ENCODE assay signal across 21 cellular contexts in the genomic region with DNA sequence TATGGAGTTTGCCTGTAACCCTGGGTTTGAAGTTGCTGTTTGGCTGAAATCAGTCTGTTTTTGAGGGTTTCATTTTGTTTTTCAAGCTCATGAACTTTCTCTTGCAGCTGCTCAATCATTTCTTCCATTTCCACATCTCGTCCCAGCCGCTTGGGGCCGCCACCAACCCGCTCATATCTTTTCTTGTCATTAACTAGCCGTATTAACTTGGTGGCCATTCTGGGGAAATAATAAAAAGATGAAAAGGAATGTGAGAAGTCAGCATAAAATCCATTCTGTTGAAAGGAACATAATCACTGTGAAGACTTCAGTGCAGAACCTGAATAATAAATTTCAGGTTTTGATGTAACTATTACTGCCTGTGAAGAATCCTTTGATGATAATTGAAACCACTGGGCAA. TPM values are rescaled to one million over a fixed set of nuclear protein-coding genes. Genes with fewer than 3 reads are reported as not detected.
DNase-seq lines count a peak whose midpoint lies in the region; ATAC-seq, FAIRE-seq and TF ChIP-seq lines count a peak whose summit lies in the region.
"Had no signal": no experiment of that assay in that cellular context is flagged by ENCODE, and none has a peak within 500 bp of the region (broad histone marks: within the 10 kb centered on the region; RNA-seq: fewer than 3 reads in every experiment).

No MANE protein-coding gene starts in this region.

- H3K4me1 Mint-ChIP-seq in activated naive CD4-positive, alpha-beta T cell treated with anti-CD3 and anti-CD28 coated beads for 36 hours (ENCODE audit: low read depth) = no peaks in the 10 kb centered on the region

- H3K23ac ChIP-seq in H1 (ENCODE audit: insufficient read length) = no peak overlapping the region

- no peak overlapping the region for H2BK120ac ChIP-seq in H1 (replicated peaks; ENCODE audit: low read depth, low read length)

- TF ChIP-seq RAD21 in H1 (IDR thresholded peaks at IDR 0.05 in 1 of 2, conservative IDR thresholded peaks at IDR 0.05 in 1 of 2; ENCODE audit: low read depth in 2 of 2, low read length in 2 of 2) (peak; percentile 60 to 70), neural cell (conservative IDR thresholded peaks at IDR 0.05) (no peak)

- WGBS in H1 (ENCODE audit: extremely low coverage in 1 of 2, insufficient coverage in 1 of 2, insufficient read length in 1 of 2, insufficient replicate concordance in 2 of 2, low coverage in 1 of 2, low lambda C conversion rate in 2 of 2, missing lambda C conversion rate in 1 of 2), 2 experiments = 65% methylated on average over 5 of the region's 5 CpGs; no CpG with 5 or more reads in 1 of the 2 experiments

- no peaks in the 10 kb centered on the region for H3F3A ChIP-seq in neural cell (ENCODE audit: insufficient read depth, low read length, poor library complexity, severe bottlenecking)

- H3K56ac ChIP-seq in H1 (replicated peaks; ENCODE audit: insufficient read length, low read depth, low read length) = no peak overlapping the region

- intact Hi-C loops in Panc1 (cut with micrococcal nuclease; ENCODE audit: unreplicated experiment) = loop anchor here (5.0 kb wide), 1 partner anchor 80 kb away; no protein-coding TSS in a partner anchor
- intact Hi-C loops in activated naive CD4-positive, alpha-beta T cell treated with anti-CD3 and anti-CD28 coated beads for 36 hours (cut with micrococcal nuclease) = no loop called here

- peak; percentile 75 for TF ChIP-seq CTCF in Panc1 (IDR thresholded peaks at IDR 0.05)
- peak; percentile 30 to 52 (median 39); a peak in 3 of 4 replicates for TF ChIP-seq CTCF in H1 (IDR thresholded peaks at IDR 0.05; ENCODE audit: control extremely low read depth in 1 of 3, insufficient read depth in 1 of 3, low read depth in 1 of 3, low read length in 3 of 3)
- TF ChIP-seq CTCF in neural cell (IDR thresholded peaks at IDR 0.05; ENCODE audit: poor library complexity, severe bottlenecking) = peak; percentile 23

- H3K23me2 ChIP-seq in H1 (ENCODE audit: low read depth, low read length) = no peaks in the 10 kb centered on the region

- H3K36me3 Mint-ChIP-seq in activated naive CD4-positive, alpha-beta T cell treated with anti-CD3 and anti-CD28 coated beads for 36 hours (ENCODE audit: low read depth) = peaks cover 15% of the 10 kb centered on the region

- H3K27ac ChIP-seq in Panc1 (ENCODE audit: low read length) (peak overlapping the region; percentile 23; the same call in 1 of the 2 replicates), H1 (ENCODE audit: low read depth, low read length) (no peak overlapping the region), neural cell (ENCODE audit: low read length) (no peak overlapping the region)
- H3K27ac ChIP-seq: pancreas had no signal

- H2AFZ ChIP-seq in H1 (ENCODE audit: low read length) = no peak overlapping the region
- no peak overlapping the region for H2AFZ ChIP-seq in neural cell (ENCODE audit: low read depth, low read length)

- H2AK5ac ChIP-seq in H1 (ENCODE audit: low read depth, low read length) = no peak overlapping the region

- no peak overlapping the region for H2BK15ac ChIP-seq in H1 (ENCODE audit: low read length)

- H3K9me3 ChIP-seq in Panc1 (ENCODE audit: control insufficient read depth, insufficient read depth, low read depth, low read length) = no peaks in the 10 kb centered on the region
- H3K9me3 ChIP-seq in H1 (ENCODE audit: insufficient read depth in 2 of 2, low read depth in 1 of 2, low read length in 1 of 2) = peaks cover 0 to 5% of the 10 kb centered on the region in 2 experiments; a peak in 1 of 4 replicates
- H3K9me3 ChIP-seq in neural cell (ENCODE audit: low read length) = no peaks in the 10 kb centered on the region
- H3K9me3 ChIP-seq: pancreas had no signal

- H3K9ac ChIP-seq in H1 (replicated peaks in 1 of 4; ENCODE audit: extremely low read depth in 1 of 4, low read depth in 3 of 4, low read length in 3 of 4) (no peak overlapping the region), neural cell (ENCODE audit: low read length) (no peak overlapping the region)

- no peak overlapping the region for H2BK5ac ChIP-seq in H1 (ENCODE audit: low read depth, low read length)

- H3K27me3 Mint-ChIP-seq in activated naive CD4-positive, alpha-beta T cell treated with anti-CD3 and anti-CD28 coated beads for 36 hours (ENCODE audit: low read depth) = no peaks in the 10 kb centered on the region
- H3K27me3 Mint-ChIP-seq: stimulated activated naive CD8-positive, alpha-beta T cell treated with anti-CD3 and anti-CD28 coated beads, Interleukin-15, Interleukin-2, amounts not matched to agents 100 ng/mL and 50 ng/mL, for 24 hours had no signal

- H4K20me1 ChIP-seq in H1 (replicated peaks in 1 of 2; ENCODE audit: control insufficient read depth in 1 of 2, insufficient read depth in 2 of 2, low read length in 2 of 2) = no peaks in the 10 kb centered on the region
- H4K20me1 ChIP-seq in neural cell (ENCODE audit: insufficient read depth) = no peaks in the 10 kb centered on the region

- ATAC-seq in Panc1 (no peak), HG02623 (IDR thresholded peaks at IDR 0.05; ENCODE audit: unreplicated experiment) (no peak), GM18867 (IDR thresholded peaks at IDR 0.05; ENCODE audit: unreplicated experiment) (no peak)
- ATAC-seq: GM12878, pancreas had no signal

- DNase-seq in EH (ENCODE audit: low read depth) = peak; percentile 57
- DNase-seq in Panc1 (ENCODE audit: low read depth, low spot score) = no peak
- DNase-seq in H1 (ENCODE audit: low read depth in 1 of 2, low spot score in 2 of 2) = peak in 1 of 2 experiments; percentile 54
- DNase-seq in activated naive CD4-positive, alpha-beta T cell treated with anti-CD3 and anti-CD28 coated beads for 36 hours = no peak
- no peak for DNase-seq in T-helper 9 cell
- DNase-seq: activated CD4-positive, alpha-beta T cell treated with anti-CD3 and anti-CD28 coated beads for 1 hour; activated CD8-positive, alpha-beta memory T cell treated with anti-CD3 and anti-CD28 coated beads, Interleukin-2, amount 50 U/mL, for 4 hours; activated naive CD4-positive, alpha-beta T cell treated with anti-CD3 and anti-CD28 coated beads, Interleukin-2, amount 50 U/mL, for 16 hours; C1 segment of cervical spinal cord; NCI-H146; NCI-H526 treated with DMSO at 0.1 percent for 48 hours; pancreas; T-helper 1 cell had no signal

- TF ChIP-seq EP300 in H1 (IDR thresholded peaks at IDR 0.05; ENCODE audit: borderline replicate concordance in 1 of 2, low read depth in 2 of 2, low read length in 2 of 2) (no peak), neural cell (conservative IDR thresholded peaks at IDR 0.05; ENCODE audit: poor library complexity, severe bottlenecking) (no peak)

- no peaks in the 10 kb centered on the region; the same call in 1 of the 2 replicates for H3K4me1 ChIP-seq in Panc1 (ENCODE audit: control insufficient read depth, insufficient read depth, low read length)
- H3K4me1 ChIP-seq in H1 (replicated peaks in 1 of 4; ENCODE audit: control insufficient read depth in 3 of 4, insufficient read depth in 4 of 4, low read length in 3 of 4) = no peaks in the 10 kb centered on the region
- H3K4me1 ChIP-seq: pancreas had no signal

- no TSS peak for BruUV-seq in Panc1 (replicated peaks; lab: Mats Ljungman, UMichigan)

- no peak overlapping the region for H3K4ac ChIP-seq in H1 (replicated peaks; ENCODE audit: insufficient read length, low read depth, low read length)

- no peak overlapping the region for H2BK12ac ChIP-seq in H1 (ENCODE audit: low read depth, low read length)

- no peak overlapping the region for H2BK20ac ChIP-seq in H1 (ENCODE audit: low read length)

- in situ Hi-C loops in Panc1 (cut with HindIII; ENCODE audit: low pct_unique_long_range_greater_than_20kb, low sequenced_read_pairs) = no loop called here

- H3K9me2 ChIP-seq in neural cell (ENCODE audit: insufficient read depth, low read length) = no peaks in the 10 kb centered on the region

- H3K4me2 ChIP-seq in H1 (ENCODE audit: insufficient read depth in 1 of 2, low read depth in 2 of 2, low read length in 2 of 2) = no peak overlapping the region
- H3K4me2 ChIP-seq in neural cell (ENCODE audit: low read length) = no peak overlapping the region

- POLR2A ChIA-PET in Panc1 (lab: Charles Lee) (no interaction called here), H1 (lab: Charles Lee; ENCODE audit: partially characterized antibody) (no interaction called here)

- H3K4me3 Mint-ChIP-seq in activated naive CD4-positive, alpha-beta T cell treated with anti-CD3 and anti-CD28 coated beads for 36 hours = no peak overlapping the region
- H3K4me3 Mint-ChIP-seq: stimulated activated naive CD8-positive, alpha-beta T cell treated with anti-CD3 and anti-CD28 coated beads, Interleukin-15, Interleukin-2, amounts not matched to agents 100 ng/mL and 50 ng/mL, for 24 hours had no signal

- H3K27ac Mint-ChIP-seq in activated naive CD4-positive, alpha-beta T cell treated with anti-CD3 and anti-CD28 coated beads for 36 hours = no peak overlapping the region
- H3K27ac Mint-ChIP-seq: stimulated activated naive CD8-positive, alpha-beta T cell treated with anti-CD3 and anti-CD28 coated beads, Interleukin-15, Interleukin-2, amounts not matched to agents 100 ng/mL and 50 ng/mL, for 24 hours had no signal

- H3K18ac ChIP-seq in H1 (ENCODE audit: extremely low read depth, low read length) = no peak overlapping the region

- H3K27me3 ChIP-seq in Panc1 (ENCODE audit: control insufficient read depth, insufficient read depth, low read length) = no peaks in the 10 kb centered on the region
- no peaks in the 10 kb centered on the region for H3K27me3 ChIP-seq in H1 (replicated peaks in 1 of 4; ENCODE audit: control insufficient read depth in 3 of 4, extremely low read depth in 1 of 4, insufficient read depth in 3 of 4, low read length in 3 of 4)
- H3K27me3 ChIP-seq in neural cell (ENCODE audit: insufficient read depth, low read depth, low read length) = no peaks in the 10 kb centered on the region
- H3K27me3 ChIP-seq: pancreas had no signal

- FAIRE-seq in H1 (lab: Jason Lieb, UNC) = no peak
- FAIRE-seq: endometrium, GM12878, keratinocyte, pancreas, urothelium cell line had no signal

- no peaks in the 10 kb centered on the region for H3K79me1 ChIP-seq in H1 (ENCODE audit: low read depth, low read length)

- H3K79me2 ChIP-seq in H1 (ENCODE audit: control insufficient read depth in 1 of 2, insufficient read depth in 2 of 2, low read length in 2 of 2) (no peaks in the 10 kb centered on the region), neural cell (replicated peaks; ENCODE audit: insufficient read depth, low read length) (no peaks in the 10 kb centered on the region)

- H3K4me3 ChIP-seq in Panc1 (ENCODE audit: low read depth in 2 of 2, low read length in 2 of 2) (no peak overlapping the region), H1 (ENCODE audit: extremely low read depth in 1 of 4, insufficient read depth in 2 of 4, low read depth in 3 of 4, low read length in 4 of 4) (no peak overlapping the region), neural cell (ENCODE audit: low read length) (no peak overlapping the region)
- H3K4me3 ChIP-seq: GM12878, pancreas had no signal

- no peak overlapping the region for H3K14ac ChIP-seq in H1 (ENCODE audit: insufficient read length)

- no peaks in the 10 kb centered on the region; the same call in 1 of the 2 replicates for H3K36me3 ChIP-seq in Panc1 (ENCODE audit: control insufficient read depth, insufficient read depth, low read length)
- H3K36me3 ChIP-seq in H1 (ENCODE audit: control insufficient read depth in 2 of 4, insufficient read depth in 4 of 4, low read length in 3 of 4) = peaks cover 0 to 15% (median 2%) of the 10 kb centered on the region in 4 experiments; a peak in 2 of 8 replicates
- peaks cover 17% of the 10 kb centered on the region for H3K36me3 ChIP-seq in neural cell (ENCODE audit: insufficient read depth, low read length)
- H3K36me3 ChIP-seq: pancreas had no signal

- no peak overlapping the region for H4K5ac ChIP-seq in H1 (ENCODE audit: insufficient read length, low read depth, low read length)

- no peak overlapping the region for H4K91ac ChIP-seq in H1 (replicated peaks; ENCODE audit: insufficient read length, low read length)

- CTCF ChIA-PET in Panc1 (lab: Charles Lee) (no interaction called here), H1 (lab: Charles Lee; ENCODE audit: partially characterized antibody) (interaction anchor here (0.7 to 2.0 kb wide), 8 partner anchors 13 to 1430 kb away, joined by 3 to 6 read pairs (median 4); no protein-coding TSS in a partner anchor)
- CTCF ChIA-PET in activated naive CD4-positive, alpha-beta T cell treated with anti-CD3 and anti-CD28 coated beads for 36 hours (lab: Charles Lee) = no interaction called here

- no peak overlapping the region for H4K8ac ChIP-seq in H1 (ENCODE audit: extremely low read depth, insufficient read depth, low read length)

- H3K9me3 Mint-ChIP-seq in activated naive CD4-positive, alpha-beta T cell treated with anti-CD3 and anti-CD28 coated beads for 36 hours = no peaks in the 10 kb centered on the region
- H3K9me3 Mint-ChIP-seq: stimulated activated naive CD8-positive, alpha-beta T cell treated with anti-CD3 and anti-CD28 coated beads, Interleukin-15, Interleukin-2, amounts not matched to agents 100 ng/mL and 50 ng/mL, for 24 hours had no signal

- TF ChIP-seq POLR2A in H1 (IDR thresholded peaks at IDR 0.05; ENCODE audit: control extremely low read depth in 1 of 2, low read depth in 2 of 2, low read length in 2 of 2) = no peak

RNA-seq across cellular contexts. Expression of a gene that starts 11.5 kb away (rescaled TPM):
- total RNA-seq in Panc1 (2021; ENCODE audit: unreplicated experiment) = 12.7 TPM
- 7.1 TPM for polyA plus RNA-seq in Panc1 (2012; ENCODE audit: insufficient read length)
- 13.7 and 14.5 TPM in 2 replicates for total RNA-seq in H1 (2021; fragmentation: NEBNext Ultra II Directional; extraction: Animal tissue kit (Norgen Biotek cat#: 25700))
- polyA plus RNA-seq in H1 (2011; rRNA removed) = 2.8 and 4.0 TPM in 2 replicates
- polyA plus RNA-seq in H1 (2011; cell fraction: cytosol; rRNA removed) = 4.1 TPM
- 3.6 TPM for polyA plus RNA-seq in H1 (2011; cell fraction: nucleus; rRNA removed)
- 4.6 to 8.7 TPM (median 5.8 TPM) in 4 replicates for polyA plus RNA-seq in H1 (2012, experiment 1 of 2)
- polyA plus RNA-seq in H1 (2012, experiment 2 of 2) = 2.1 TPM
- 9.4 TPM for polyA plus RNA-seq in H1 (2013, experiment 1 of 2)
- 9.7 TPM for polyA plus RNA-seq in H1 (2013, experiment 2 of 2)
- polyA minus RNA-seq in H1 (2011; rRNA and poly(A)+ RNA removed) = 11.5 TPM in 2 replicates
- 5.6 TPM for polyA minus RNA-seq in H1 (2011; cell fraction: cytosol; rRNA and poly(A)+ RNA removed)
- polyA minus RNA-seq in H1 (2011; cell fraction: nucleus; rRNA and poly(A)+ RNA removed) = 22.7 TPM
- polyA plus RNA-seq in neural cell = 21.3 and 24.6 TPM in 2 replicates
- polyA minus RNA-seq in neural cell = 41.1 and 50.7 TPM in 2 replicates
- total RNA-seq in activated naive CD4-positive, alpha-beta T cell treated with anti-CD3 and anti-CD28 coated beads for 36 hours = 1 to 10 TPM; 4.3 to 5.2 TPM

RNA-seq across cellular contexts. Expression of a gene that starts 11.8 kb away (rescaled TPM):
- total RNA-seq in Panc1 (2021; ENCODE audit: unreplicated experiment) = 38.2 TPM
- 19.2 TPM for polyA plus RNA-seq in Panc1 (2012; ENCODE audit: insufficient read length)
- total RNA-seq in H1 (2021; fragmentation: NEBNext Ultra II Directional; extraction: Animal tissue kit (Norgen Biotek cat#: 25700)) = 58.3 and 59.8 TPM in 2 replicates
- polyA plus RNA-seq in H1 (2011; rRNA removed) (32.4 and 34.5 TPM in 2 replicates), neural cell (80.1 and 83.0 TPM in 2 replicates)
- 41.5 TPM for polyA plus RNA-seq in H1 (2011; cell fraction: cytosol; rRNA removed)
- 22.1 TPM for polyA plus RNA-seq in H1 (2011; cell fraction: nucleus; rRNA removed)
- 40.6 to 53.4 TPM (median 46.5 TPM) in 4 replicates for polyA plus RNA-seq in H1 (2012, experiment 1 of 2)
- 8.4 TPM for polyA plus RNA-seq in H1 (2012, experiment 2 of 2)
- polyA plus RNA-seq in H1 (2013, experiment 1 of 2) = 26.9 TPM
- 27.2 TPM for polyA plus RNA-seq in H1 (2013, experiment 2 of 2)
- 74.9 and 102 TPM in 2 replicates for polyA minus RNA-seq in H1 (2011; rRNA and poly(A)+ RNA removed)
- 41.9 TPM for polyA minus RNA-seq in H1 (2011; cell fraction: cytosol; rRNA and poly(A)+ RNA removed)
- 72.1 TPM for polyA minus RNA-seq in H1 (2011; cell fraction: nucleus; rRNA and poly(A)+ RNA removed)
- 166 and 196 TPM in 2 replicates for polyA minus RNA-seq in neural cell
- total RNA-seq in activated naive CD4-positive, alpha-beta T cell treated with anti-CD3 and anti-CD28 coated beads for 36 hours = 10 to 100 TPM; 60.2 to 63.9 TPM

Comparison
In these comparisons a context has a peak if more than half of its experiments do, and no peak if none do; other contexts are left out.
1. CTCF ChIP-seq: peak in every context shown above with its lines; median percentile 75 in Panc1; 39 in H1; 23 in neural cell.